Comparison of ENCODE assay signal across 26 cellular contexts in genomic region chr12:13964666-13965065, GRCh38. TPM values are rescaled to one million over a fixed set of nuclear protein-coding genes. Genes with fewer than 3 reads are reported as not detected.
"Had no signal": no experiment of that assay in that cellular context is flagged by ENCODE, and none has a peak within 500 bp of the region (broad histone marks: within the 10 kb centered on the region; RNA-seq: fewer than 3 reads in every experiment).

No MANE protein-coding gene starts in this region.

- H3K4me3 ChIP-seq: coronary artery, dorsolateral prefrontal cortex, esophagus squamous epithelium, gastrocnemius medialis, heart right ventricle, left lung, lower lobe of right lung, mucosa of descending colon had no signal

- H3K4me3 Mint-ChIP-seq: mesothelial cell of epicardium, naive B cell had no signal

- H3K9me3 Mint-ChIP-seq: mesothelial cell of epicardium had no signal

- H3K4me1 ChIP-seq: esophagus squamous epithelium, gastrocnemius medialis, left lung, lower lobe of right lung had no signal

- DNase-seq: dermis blood vessel endothelial cell; dorsolateral prefrontal cortex; effector CD4-positive, alpha-beta T cell; effector memory CD4-positive, alpha-beta T cell; erythroblast; esophagus squamous epithelium; foreskin fibroblast; foreskin melanocyte; gastrocnemius medialis; glutamatergic neuron; head of caudate nucleus; heart right ventricle; hippocampal formation; left cardiac atrium; left lung; left ventricle myocardium superior; lower lobe of right lung; mesenchymal stem cell; mucosa of descending colon; naive B cell had no signal

- H3K4me1 Mint-ChIP-seq: mesothelial cell of epicardium, naive B cell had no signal

- ATAC-seq: esophagus mucosa, gastrocnemius medialis, heart right ventricle, left cardiac atrium, left lung, left ventricle myocardium superior, lower lobe of right lung, mucosa of descending colon had no signal

- H3K27ac ChIP-seq: coronary artery, epithelial cell of prostate, esophagus squamous epithelium, gastrocnemius medialis, heart right ventricle, left lung, lower lobe of right lung had no signal

- H3K9me3 ChIP-seq: esophagus squamous epithelium, gastrocnemius medialis, heart right ventricle, left lung, lower lobe of right lung, mucosa of descending colon had no signal

- H3K36me3 ChIP-seq: esophagus squamous epithelium, gastrocnemius medialis, heart right ventricle, left lung, lower lobe of right lung had no signal

- H3K27ac Mint-ChIP-seq: mesothelial cell of epicardium, naive B cell had no signal

- H3K36me3 Mint-ChIP-seq: mesothelial cell of epicardium, naive B cell had no signal

RNA-seq across cellular contexts. Expression of gene GRIN2B, which starts 16.7 kb away (rescaled TPM):
- total RNA-seq: dermis blood vessel endothelial cell, gastrocnemius medialis, lung microvascular endothelial cell had no signal
- polyA plus RNA-seq: keratinocyte had no signal
